In genomic region chr7:114783413-114783812, GRCh38 we compare ENCODE assay signal across 10 cellular contexts.
"Had no signal": no experiment of that assay in that cellular context is flagged by ENCODE, and none has a peak within 500 bp of the region (broad histone marks: within the 10 kb centered on the region; RNA-seq: fewer than 3 reads in every experiment).

No MANE protein-coding gene starts in this region.

- H3K9me3 Mint-ChIP-seq: activated B cell treated with CpG ODN at 0.5 μM for 24 hours; activated naive CD4-positive, alpha-beta T cell treated with anti-CD3 and anti-CD28 coated beads, Interleukin-2, amount 10 ng/mL, durations not matched to agents 7 days and 5 days had no signal

- H3K4me3 Mint-ChIP-seq: activated B cell treated with CpG ODN at 0.5 μM for 24 hours; activated naive CD4-positive, alpha-beta T cell treated with anti-CD3 and anti-CD28 coated beads, Interleukin-2, amount 10 ng/mL, durations not matched to agents 7 days and 5 days; mesothelial cell of epicardium; neural crest cell had no signal

- H3K27ac Mint-ChIP-seq: activated B cell treated with CpG ODN at 0.5 μM for 24 hours; activated naive CD4-positive, alpha-beta T cell treated with anti-CD3 and anti-CD28 coated beads, Interleukin-2, amount 10 ng/mL, durations not matched to agents 7 days and 5 days; mesothelial cell of epicardium had no signal

- H3K36me3 Mint-ChIP-seq: activated naive CD4-positive, alpha-beta T cell treated with anti-CD3 and anti-CD28 coated beads, Interleukin-2, amount 10 ng/mL, durations not matched to agents 7 days and 5 days; mesothelial cell of epicardium had no signal

- ATAC-seq: left colon, right cardiac atrium had no signal

- DNase-seq: activated B cell treated with CpG ODN at 0.5 μM for 24 hours; activated CD8-positive, alpha-beta memory T cell treated with anti-CD3 and anti-CD28 coated beads for 24 hours; activated naive CD4-positive, alpha-beta T cell treated with anti-CD3 and anti-CD28 coated beads, Interleukin-2, amount 10 ng/mL, durations not matched to agents 7 days and 5 days; amniotic stem cell; colonic mucosa; left colon; right cardiac atrium; SHP77 had no signal

- H3K4me1 Mint-ChIP-seq: activated B cell treated with CpG ODN at 0.5 μM for 24 hours; activated naive CD4-positive, alpha-beta T cell treated with anti-CD3 and anti-CD28 coated beads, Interleukin-2, amount 10 ng/mL, durations not matched to agents 7 days and 5 days; neural crest cell had no signal
